In genomic region chr1:43879414-43879813, GRCh38 we compare ENCODE assay signal across 18 cellular contexts. TPM values are rescaled to one million over a fixed set of nuclear protein-coding genes. Genes with fewer than 3 reads are reported as not detected.
DNase-seq lines count a peak whose midpoint lies in the region; ATAC-seq, FAIRE-seq and TF ChIP-seq lines count a peak whose summit lies in the region.
"Had no signal": no experiment of that assay in that cellular context is flagged by ENCODE, and none has a peak within 500 bp of the region (broad histone marks: within the 10 kb centered on the region; RNA-seq: fewer than 3 reads in every experiment).

No MANE protein-coding gene starts in this region.

- CTCF ChIA-PET in H1 (lab: Charles Lee; ENCODE audit: partially characterized antibody), result interaction anchor here (0.5 to 2.5 kb wide), 4 partner anchors 50 to 56 kb away, joined by 3 to 9 read pairs (median 4); no protein-coding TSS in a partner anchor
- CTCF ChIA-PET in CD8-positive, alpha-beta T cell (lab: Charles Lee), result no interaction called here

- no peak overlapping the region for H3K14ac ChIP-seq in H1 (ENCODE audit: insufficient read length)

- H3K27ac ChIP-seq in H1 (ENCODE audit: low read depth, low read length), result no peak overlapping the region
- no peak overlapping the region for H3K27ac ChIP-seq in CD8-positive, alpha-beta T cell (ENCODE audit: low read depth, low read length)
- H3K27ac ChIP-seq in small intestine (ENCODE audit: low read depth in 1 of 2, low read length in 1 of 2), result no peak overlapping the region
- H3K27ac ChIP-seq: lower lobe of right lung had no signal

- DNase-seq in ELR (ENCODE audit: low read depth), result peak; percentile 75
- DNase-seq in NCI-H446 treated with DMSO at 0.1 percent for 48 hours (lab: John Stamatoyannopoulos, UW), result peak; percentile 69
- no peak for DNase-seq in H1 (ENCODE audit: low read depth in 1 of 2, low spot score in 2 of 2)
- peak; percentile 32 for DNase-seq in renal cortical epithelial cell (ENCODE audit: low read depth)
- no peak for DNase-seq in NCI-H2171 treated with DMSO at 0.1 percent for 48 hours (lab: John Stamatoyannopoulos, UW)
- no peak for DNase-seq in CD8-positive, alpha-beta T cell
- no peak for DNase-seq in OCI-M1 (lab: John Stamatoyannopoulos, UW)
- DNase-seq in small intestine, result no peak
- DNase-seq: activated effector memory CD4-positive, alpha-beta T cell treated with Interleukin-2 at 50 U/mL for 16 hours; central memory CD4-positive, alpha-beta T cell; hypothalamus; KBM-7; lower lobe of right lung; NCI-H1694; substantia nigra had no signal

- no peak overlapping the region for H2BK12ac ChIP-seq in H1 (ENCODE audit: low read depth, low read length)

- POLR2A ChIA-PET in H1 (lab: Charles Lee; ENCODE audit: partially characterized antibody), result interaction anchor here (0.6 kb wide), 1 partner anchor 90 kb away, joined by 3 read pairs; no protein-coding TSS in a partner anchor
- POLR2A ChIA-PET in CD8-positive, alpha-beta T cell (lab: Charles Lee), result no interaction called here

- no peaks in the 10 kb centered on the region for H3K23me2 ChIP-seq in H1 (ENCODE audit: low read depth, low read length)

- no peak for TF ChIP-seq POLR2A in H1 (IDR thresholded peaks at IDR 0.05; ENCODE audit: control extremely low read depth in 1 of 2, low read depth in 2 of 2, low read length in 2 of 2)

- H2BK120ac ChIP-seq in H1 (replicated peaks; ENCODE audit: low read depth, low read length), result no peak overlapping the region

- intact Hi-C loops in CD8-positive, alpha-beta T cell (cut with DNase I, micrococcal nuclease), result no loop called here

- no peak overlapping the region for H2BK20ac ChIP-seq in H1 (ENCODE audit: low read length)

- H3K36me3 ChIP-seq in H1 (ENCODE audit: control insufficient read depth in 2 of 4, insufficient read depth in 4 of 4, low read length in 3 of 4), result no peaks in the 10 kb centered on the region
- H3K36me3 ChIP-seq in CD8-positive, alpha-beta T cell (ENCODE audit: insufficient read depth, low read length), result no peaks in the 10 kb centered on the region
- no peaks in the 10 kb centered on the region for H3K36me3 ChIP-seq in small intestine (ENCODE audit: control insufficient read depth in 2 of 2, insufficient read depth in 2 of 2, low read length in 2 of 2)

- H3K18ac ChIP-seq in H1 (ENCODE audit: extremely low read depth, low read length), result no peak overlapping the region

- H3K27ac Mint-ChIP-seq in CD8-positive, alpha-beta T cell, result no peak overlapping the region
- H3K27ac Mint-ChIP-seq: nephron had no signal

- TF ChIP-seq EP300 in H1 (IDR thresholded peaks at IDR 0.05; ENCODE audit: borderline replicate concordance in 1 of 2, low read depth in 2 of 2, low read length in 2 of 2), result no peak

- no peak overlapping the region for H3K4me2 ChIP-seq in H1 (ENCODE audit: insufficient read depth in 1 of 2, low read depth in 2 of 2, low read length in 2 of 2)

- no peak overlapping the region for H2AFZ ChIP-seq in H1 (ENCODE audit: low read length)

- no peaks in the 10 kb centered on the region for H4K20me1 ChIP-seq in H1 (replicated peaks in 1 of 2; ENCODE audit: control insufficient read depth in 1 of 2, insufficient read depth in 2 of 2, low read length in 2 of 2)

- H3K4me3 ChIP-seq in H1 (ENCODE audit: extremely low read depth in 1 of 4, insufficient read depth in 2 of 4, low read depth in 3 of 4, low read length in 4 of 4) (no peak overlapping the region), small intestine (ENCODE audit: low read depth in 1 of 2, low read length in 2 of 2) (no peak overlapping the region)
- no peak overlapping the region for H3K4me3 ChIP-seq in CD8-positive, alpha-beta T cell (ENCODE audit: low read depth, low read length)
- H3K4me3 ChIP-seq: lower lobe of right lung, skin epidermis had no signal

- no peak overlapping the region for H3K9ac ChIP-seq in H1 (replicated peaks in 1 of 4; ENCODE audit: extremely low read depth in 1 of 4, low read depth in 3 of 4, low read length in 3 of 4)

- H4K91ac ChIP-seq in H1 (replicated peaks; ENCODE audit: insufficient read length, low read length), result no peak overlapping the region

- no peak overlapping the region for H2BK5ac ChIP-seq in H1 (ENCODE audit: low read depth, low read length)

- H3K4me1 ChIP-seq in H1 (replicated peaks in 1 of 4; ENCODE audit: control insufficient read depth in 3 of 4, insufficient read depth in 4 of 4, low read length in 3 of 4), result peaks cover 0 to 8% (median 7%) of the 10 kb centered on the region in 4 experiments; a peak in 6 of 7 replicates
- H3K4me1 ChIP-seq in CD8-positive, alpha-beta T cell (ENCODE audit: insufficient read depth, low read length), result peaks cover 13% of the 10 kb centered on the region
- no peaks in the 10 kb centered on the region for H3K4me1 ChIP-seq in small intestine (ENCODE audit: control insufficient read depth in 2 of 2, insufficient read depth in 1 of 2, low read depth in 1 of 2, low read length in 1 of 2)
- H3K4me1 ChIP-seq: lower lobe of right lung had no signal

- no peak overlapping the region for H4K5ac ChIP-seq in H1 (ENCODE audit: insufficient read length, low read depth, low read length)

- no peak for TF ChIP-seq CTCF in H1 (IDR thresholded peaks at IDR 0.05; ENCODE audit: control extremely low read depth in 1 of 3, insufficient read depth in 1 of 3, low read depth in 1 of 3, low read length in 3 of 3)
- TF ChIP-seq CTCF in CD8-positive, alpha-beta T cell (IDR thresholded peaks at IDR 0.05), result no peak

- H2AK5ac ChIP-seq in H1 (ENCODE audit: low read depth, low read length), result 0 out of 2 replicates have a peak overlapping the region, but pooled peaks have one; percentile 0

- no peaks in the 10 kb centered on the region for H3K27me3 Mint-ChIP-seq in CD8-positive, alpha-beta T cell (ENCODE audit: low read depth)

- no peaks in the 10 kb centered on the region; the same call in 1 of the 2 replicates for H3K79me1 ChIP-seq in H1 (ENCODE audit: low read depth, low read length)

- H2BK15ac ChIP-seq in H1 (ENCODE audit: low read length), result no peak overlapping the region

- FAIRE-seq in H1 (lab: Jason Lieb, UNC) (no peak), small intestine (lab: Jason Lieb, UNC) (no peak)
- FAIRE-seq: TTC549 had no signal

- H3K9me3 Mint-ChIP-seq in CD8-positive, alpha-beta T cell, result no peaks in the 10 kb centered on the region
- H3K9me3 Mint-ChIP-seq: nephron had no signal

- no peak overlapping the region; the same call in 1 of the 2 replicates for H4K8ac ChIP-seq in H1 (ENCODE audit: extremely low read depth, insufficient read depth, low read length)

- H3K27me3 ChIP-seq in H1 (replicated peaks in 1 of 4; ENCODE audit: control insufficient read depth in 3 of 4, extremely low read depth in 1 of 4, insufficient read depth in 3 of 4, low read length in 3 of 4) (no peaks in the 10 kb centered on the region; a peak in 1 of 7 replicates), small intestine (ENCODE audit: control insufficient read depth in 2 of 2, insufficient read depth in 2 of 2, low read length in 2 of 2) (no peaks in the 10 kb centered on the region)
- no peaks in the 10 kb centered on the region for H3K27me3 ChIP-seq in CD8-positive, alpha-beta T cell (ENCODE audit: insufficient read depth, low read length)

- TF ChIP-seq RAD21 in H1 (IDR thresholded peaks at IDR 0.05 in 1 of 2, conservative IDR thresholded peaks at IDR 0.05 in 1 of 2; ENCODE audit: low read depth in 2 of 2, low read length in 2 of 2), result no peak

- no peak overlapping the region for H3K23ac ChIP-seq in H1 (ENCODE audit: insufficient read length)

- no peak overlapping the region for H3K4ac ChIP-seq in H1 (replicated peaks; ENCODE audit: insufficient read length, low read depth, low read length)

- no peaks in the 10 kb centered on the region for H3K4me1 Mint-ChIP-seq in CD8-positive, alpha-beta T cell (ENCODE audit: low read depth)

- no peaks in the 10 kb centered on the region for H3K79me2 ChIP-seq in H1 (ENCODE audit: control insufficient read depth in 1 of 2, insufficient read depth in 2 of 2, low read length in 2 of 2)

- no peak overlapping the region for H3K4me3 Mint-ChIP-seq in CD8-positive, alpha-beta T cell
- H3K4me3 Mint-ChIP-seq: nephron had no signal

- H3K56ac ChIP-seq in H1 (replicated peaks; ENCODE audit: insufficient read length, low read depth, low read length), result no peak overlapping the region

- peaks cover 3% of the 10 kb centered on the region for H3K36me3 Mint-ChIP-seq in CD8-positive, alpha-beta T cell

- no peak for ATAC-seq in CD8-positive, alpha-beta T cell
- ATAC-seq: lower lobe of right lung had no signal

- H3K9me3 ChIP-seq in H1 (ENCODE audit: insufficient read depth in 2 of 2, low read depth in 1 of 2, low read length in 1 of 2), result no peaks in the 10 kb centered on the region
- no peaks in the 10 kb centered on the region for H3K9me3 ChIP-seq in CD8-positive, alpha-beta T cell (ENCODE audit: low read length)
- H3K9me3 ChIP-seq in small intestine (ENCODE audit: control insufficient read depth, low read depth), result no peaks in the 10 kb centered on the region
- H3K9me3 ChIP-seq: lower lobe of right lung had no signal

- WGBS in H1 (ENCODE audit: extremely low coverage in 1 of 2, insufficient coverage in 1 of 2, insufficient read length in 1 of 2, insufficient replicate concordance in 2 of 2, low coverage in 1 of 2, low lambda C conversion rate in 2 of 2, missing lambda C conversion rate in 1 of 2), 2 experiments, result 96 to 100% methylated on average over 1 to 4 of the region's 4 CpGs
- 95 to 98% (median 97%) methylated on average over 4 of the region's 4 CpGs for WGBS in small intestine, 3 donors

TF ChIP-seq in H1, 55 proteins besides CTCF, POLR2A, EP300 and RAD21 (continues in another document):
- no peak for TF ChIP-seq RFX5 (IDR thresholded peaks at IDR 0.05; ENCODE audit: borderline replicate concordance, low read depth, low read length)
- no peak for TF ChIP-seq KDM5A (IDR thresholded peaks at IDR 0.05; ENCODE audit: low read length)
- TF ChIP-seq, protein P1, sequence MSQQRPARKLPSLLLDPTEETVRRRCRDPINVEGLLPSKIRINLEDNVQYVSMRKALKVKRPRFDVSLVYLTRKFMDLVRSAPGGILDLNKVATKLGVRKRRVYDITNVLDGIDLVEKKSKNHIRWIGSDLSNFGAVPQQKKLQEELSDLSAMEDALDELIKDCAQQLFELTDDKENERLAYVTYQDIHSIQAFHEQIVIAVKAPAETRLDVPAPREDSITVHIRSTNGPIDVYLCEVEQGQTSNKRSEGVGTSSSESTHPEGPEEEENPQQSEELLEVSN (IDR thresholded peaks at IDR 0.05), result no peak

RNA-seq across cellular contexts. Expression of gene ARTN, which starts 54.2 kb away (rescaled TPM):
- total RNA-seq in H1 (2021; fragmentation: NEBNext Ultra II Directional; extraction: Animal tissue kit (Norgen Biotek cat#: 25700)), result 22.7 and 23.3 TPM in 2 replicates
- polyA plus RNA-seq in H1 (2011; rRNA removed) (13.5 and 17.4 TPM in 2 replicates), small intestine (1 to 10 TPM in 1 of 3 donors, under 1 TPM in 1, not detected in 1; 0.81 to 1.2 TPM)
- 17.3 TPM for polyA plus RNA-seq in H1 (2011; cell fraction: cytosol; rRNA removed)
- 51.9 TPM for polyA plus RNA-seq in H1 (2011; cell fraction: nucleus; rRNA removed)
- 9.2 to 17.1 TPM (median 15.6 TPM) in 4 replicates for polyA plus RNA-seq in H1 (2012, experiment 1 of 2)
- polyA plus RNA-seq in H1 (2012, experiment 2 of 2), result 7.0 TPM
- 19.3 TPM for polyA plus RNA-seq in H1 (2013, experiment 1 of 2)
- 19.6 TPM for polyA plus RNA-seq in H1 (2013, experiment 2 of 2)
- 2.1 and 5.6 TPM in 2 replicates for polyA minus RNA-seq in H1 (2011; rRNA and poly(A)+ RNA removed)
- polyA minus RNA-seq in H1 (2011; cell fraction: cytosol; rRNA and poly(A)+ RNA removed), result 13.7 TPM
- 21.4 TPM for polyA minus RNA-seq in H1 (2011; cell fraction: nucleus; rRNA and poly(A)+ RNA removed)
- total RNA-seq in renal cortical epithelial cell, result 0.40 and 3.0 TPM in 2 replicates
- under 1 TPM; 0.81 to 0.84 TPM for total RNA-seq in CD8-positive, alpha-beta T cell

Comparison
In these comparisons a context has a peak if more than half of its experiments do, and no peak if none do; other contexts are left out.
1. DNase-seq: peak in ELR (single experiment), NCI-H446 treated with DMSO at 0.1 percent for 48 hours (single experiment) and renal cortical epithelial cell (single experiment); none in H1 (0 of 2), NCI-H2171 treated with DMSO at 0.1 percent for 48 hours (single experiment), CD8-positive, alpha-beta T cell (0 of 7), OCI-M1 (single experiment) and small intestine (single experiment).